1 cellular context compared by ENCODE assay signal in the genomic region with DNA sequence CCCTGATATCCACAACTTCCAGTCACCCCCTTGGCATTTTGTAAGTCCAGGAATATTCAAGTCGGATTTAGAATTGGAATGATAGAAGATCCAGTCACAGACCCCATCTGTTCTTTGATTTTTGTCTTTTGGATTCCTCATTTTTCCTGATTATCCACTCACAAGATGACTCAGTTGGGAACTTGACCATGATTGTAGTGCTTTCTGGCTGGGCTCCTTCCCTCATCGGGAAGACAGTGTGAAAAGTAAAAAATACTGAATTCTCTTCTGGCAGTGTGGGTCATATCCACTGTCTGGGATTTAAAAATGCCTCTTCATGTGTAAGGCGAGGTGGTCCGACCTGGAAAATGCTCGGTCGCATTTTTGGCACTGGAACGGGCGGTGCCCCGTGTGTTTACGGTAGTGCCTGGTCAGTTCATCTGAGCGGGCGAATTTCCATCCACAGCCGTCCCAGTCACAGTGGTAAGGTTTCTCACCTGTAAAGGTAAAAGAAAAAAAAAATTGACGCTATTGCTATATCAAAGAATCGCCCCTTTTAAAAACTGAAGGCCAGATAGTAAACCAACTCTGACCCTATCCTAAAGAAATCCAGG.
TF ChIP-seq lines count a peak whose summit lies in the region.

No MANE protein-coding gene starts in this region.

TF ChIP-seq in HepG2, 621 proteins besides CTCF, POLR2A, EP300 and RAD21:
- TF ChIP-seq RBM39 (IDR thresholded peaks at IDR 0.05; ENCODE audit: low read depth, low read length, poor library complexity, severe bottlenecking), result no peak
- no peak for TF ChIP-seq RELA (CRISPR knock-in tag; IDR thresholded peaks at IDR 0.05)
- TF ChIP-seq, protein P1, sequence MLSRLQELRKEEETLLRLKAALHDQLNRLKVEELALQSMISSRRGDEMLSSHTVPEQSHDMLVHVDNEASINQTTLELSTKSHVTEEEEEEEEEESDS (CRISPR knock-in tag; IDR thresholded peaks at IDR 0.05; ENCODE audit: borderline replicate concordance), result no peak
- TF ChIP-seq, protein P2, sequence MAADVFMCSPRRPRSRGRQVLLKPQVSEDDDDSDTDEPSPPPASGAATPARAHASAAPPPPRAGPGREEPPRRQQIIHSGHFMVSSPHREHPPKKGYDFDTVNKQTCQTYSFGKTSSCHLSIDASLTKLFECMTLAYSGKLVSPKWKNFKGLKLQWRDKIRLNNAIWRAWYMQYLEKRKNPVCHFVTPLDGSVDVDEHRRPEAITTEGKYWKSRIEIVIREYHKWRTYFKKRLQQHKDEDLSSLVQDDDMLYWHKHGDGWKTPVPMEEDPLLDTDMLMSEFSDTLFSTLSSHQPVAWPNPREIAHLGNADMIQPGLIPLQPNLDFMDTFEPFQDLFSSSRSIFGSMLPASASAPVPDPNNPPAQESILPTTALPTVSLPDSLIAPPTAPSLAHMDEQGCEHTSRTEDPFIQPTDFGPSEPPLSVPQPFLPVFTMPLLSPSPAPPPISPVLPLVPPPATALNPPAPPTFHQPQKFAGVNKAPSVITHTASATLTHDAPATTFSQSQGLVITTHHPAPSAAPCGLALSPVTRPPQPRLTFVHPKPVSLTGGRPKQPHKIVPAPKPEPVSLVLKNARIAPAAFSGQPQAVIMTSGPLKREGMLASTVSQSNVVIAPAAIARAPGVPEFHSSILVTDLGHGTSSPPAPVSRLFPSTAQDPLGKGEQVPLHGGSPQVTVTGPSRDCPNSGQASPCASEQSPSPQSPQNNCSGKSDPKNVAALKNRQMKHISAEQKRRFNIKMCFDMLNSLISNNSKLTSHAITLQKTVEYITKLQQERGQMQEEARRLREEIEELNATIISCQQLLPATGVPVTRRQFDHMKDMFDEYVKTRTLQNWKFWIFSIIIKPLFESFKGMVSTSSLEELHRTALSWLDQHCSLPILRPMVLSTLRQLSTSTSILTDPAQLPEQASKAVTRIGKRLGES (CRISPR knock-in tag; IDR thresholded peaks at IDR 0.05; ENCODE audit: borderline replicate concordance), result no peak
- TF ChIP-seq MTA3 (CRISPR knock-in tag; IDR thresholded peaks at IDR 0.05), result no peak
- TF ChIP-seq SNAI1 (CRISPR knock-in tag; IDR thresholded peaks at IDR 0.05; ENCODE audit: borderline replicate concordance), result no peak
- TF ChIP-seq, protein P3, sequence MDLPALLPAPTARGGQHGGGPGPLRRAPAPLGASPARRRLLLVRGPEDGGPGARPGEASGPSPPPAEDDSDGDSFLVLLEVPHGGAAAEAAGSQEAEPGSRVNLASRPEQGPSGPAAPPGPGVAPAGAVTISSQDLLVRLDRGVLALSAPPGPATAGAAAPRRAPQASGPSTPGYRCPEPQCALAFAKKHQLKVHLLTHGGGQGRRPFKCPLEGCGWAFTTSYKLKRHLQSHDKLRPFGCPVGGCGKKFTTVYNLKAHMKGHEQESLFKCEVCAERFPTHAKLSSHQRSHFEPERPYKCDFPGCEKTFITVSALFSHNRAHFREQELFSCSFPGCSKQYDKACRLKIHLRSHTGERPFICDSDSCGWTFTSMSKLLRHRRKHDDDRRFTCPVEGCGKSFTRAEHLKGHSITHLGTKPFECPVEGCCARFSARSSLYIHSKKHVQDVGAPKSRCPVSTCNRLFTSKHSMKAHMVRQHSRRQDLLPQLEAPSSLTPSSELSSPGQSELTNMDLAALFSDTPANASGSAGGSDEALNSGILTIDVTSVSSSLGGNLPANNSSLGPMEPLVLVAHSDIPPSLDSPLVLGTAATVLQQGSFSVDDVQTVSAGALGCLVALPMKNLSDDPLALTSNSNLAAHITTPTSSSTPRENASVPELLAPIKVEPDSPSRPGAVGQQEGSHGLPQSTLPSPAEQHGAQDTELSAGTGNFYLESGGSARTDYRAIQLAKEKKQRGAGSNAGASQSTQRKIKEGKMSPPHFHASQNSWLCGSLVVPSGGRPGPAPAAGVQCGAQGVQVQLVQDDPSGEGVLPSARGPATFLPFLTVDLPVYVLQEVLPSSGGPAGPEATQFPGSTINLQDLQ (CRISPR knock-in tag; IDR thresholded peaks at IDR 0.05), result no peak
- TF ChIP-seq, protein P4, sequence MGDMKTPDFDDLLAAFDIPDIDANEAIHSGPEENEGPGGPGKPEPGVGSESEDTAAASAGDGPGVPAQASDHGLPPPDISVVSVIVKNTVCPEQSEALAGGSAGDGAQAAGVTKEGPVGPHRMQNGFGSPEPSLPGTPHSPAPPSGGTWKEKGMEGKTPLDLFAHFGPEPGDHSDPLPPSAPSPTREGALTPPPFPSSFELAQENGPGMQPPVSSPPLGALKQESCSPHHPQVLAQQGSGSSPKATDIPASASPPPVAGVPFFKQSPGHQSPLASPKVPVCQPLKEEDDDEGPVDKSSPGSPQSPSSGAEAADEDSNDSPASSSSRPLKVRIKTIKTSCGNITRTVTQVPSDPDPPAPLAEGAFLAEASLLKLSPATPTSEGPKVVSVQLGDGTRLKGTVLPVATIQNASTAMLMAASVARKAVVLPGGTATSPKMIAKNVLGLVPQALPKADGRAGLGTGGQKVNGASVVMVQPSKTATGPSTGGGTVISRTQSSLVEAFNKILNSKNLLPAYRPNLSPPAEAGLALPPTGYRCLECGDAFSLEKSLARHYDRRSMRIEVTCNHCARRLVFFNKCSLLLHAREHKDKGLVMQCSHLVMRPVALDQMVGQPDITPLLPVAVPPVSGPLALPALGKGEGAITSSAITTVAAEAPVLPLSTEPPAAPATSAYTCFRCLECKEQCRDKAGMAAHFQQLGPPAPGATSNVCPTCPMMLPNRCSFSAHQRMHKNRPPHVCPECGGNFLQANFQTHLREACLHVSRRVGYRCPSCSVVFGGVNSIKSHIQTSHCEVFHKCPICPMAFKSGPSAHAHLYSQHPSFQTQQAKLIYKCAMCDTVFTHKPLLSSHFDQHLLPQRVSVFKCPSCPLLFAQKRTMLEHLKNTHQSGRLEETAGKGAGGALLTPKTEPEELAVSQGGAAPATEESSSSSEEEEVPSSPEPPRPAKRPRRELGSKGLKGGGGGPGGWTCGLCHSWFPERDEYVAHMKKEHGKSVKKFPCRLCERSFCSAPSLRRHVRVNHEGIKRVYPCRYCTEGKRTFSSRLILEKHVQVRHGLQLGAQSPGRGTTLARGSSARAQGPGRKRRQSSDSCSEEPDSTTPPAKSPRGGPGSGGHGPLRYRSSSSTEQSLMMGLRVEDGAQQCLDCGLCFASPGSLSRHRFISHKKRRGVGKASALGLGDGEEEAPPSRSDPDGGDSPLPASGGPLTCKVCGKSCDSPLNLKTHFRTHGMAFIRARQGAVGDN (CRISPR knock-in tag; IDR thresholded peaks at IDR 0.05), result no peak
- no peak for TF ChIP-seq SYNCRIP (IDR thresholded peaks at IDR 0.05; ENCODE audit: insufficient read depth, low read depth, low read length)
